ENCODE assay signal across 28 cellular contexts in the genomic region with DNA sequence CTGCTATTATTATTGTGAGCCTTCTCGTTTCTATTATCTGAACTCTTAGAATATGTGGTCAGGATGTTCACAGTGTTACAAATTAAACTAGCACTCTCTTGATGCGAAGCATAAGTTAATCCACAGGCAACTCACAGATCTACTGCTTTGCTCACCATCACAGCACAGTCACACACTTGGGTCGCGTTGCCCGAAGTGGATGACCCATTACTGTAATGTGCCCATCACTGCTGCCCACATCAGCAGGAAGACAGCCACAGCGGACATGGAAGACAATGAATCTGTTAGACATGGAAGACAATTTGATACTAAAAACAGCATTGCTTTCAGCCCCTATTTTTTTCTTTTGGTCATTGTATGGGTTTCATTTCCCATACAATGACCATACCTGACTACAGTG.
"Had no signal": no experiment of that assay in that cellular context is flagged by ENCODE, and none has a peak within 500 bp of the region (broad histone marks: within the 10 kb centered on the region; RNA-seq: fewer than 3 reads in every experiment).

No MANE protein-coding gene starts in this region.

- H3K9me3 Mint-ChIP-seq: activated B cell treated with CpG ODN at 0.5 μM for 24 hours; activated CD8-positive, alpha-beta T cell treated with anti-CD3 and anti-CD28 coated beads for 36 hours; activated T-cell treated with anti-CD3 and anti-CD28 coated beads, Interleukin-2, amount 50 U/mL, for 4 hours; activated T-helper 1 cell treated with anti-CD3 and anti-CD28 coated beads, Interleukin-12 subunit alpha, Interleukin-12 subunit beta, Interleukin-2, Interleukin-4 antibody, amounts not matched to agents 30 ng/mL and 10 ng/mL and 1 ng/mL, durations not matched to agents 14 hours and 24 hours and 36 hours; activated T-helper 2 cell treated with anti-CD3 and anti-CD28 coated beads, Interferon-gamma antibody, Interleukin-2, Interleukin-4, amounts not matched to agents 10 μg/mL and 5 μg/mL and 100 μg/mL, durations not matched to agents 14 hours and 24 hours and 36 hours; central memory CD8-positive, alpha-beta T cell; endodermal cell; T-helper 2 cell treated with Interferon-gamma antibody and Interleukin-4, amounts not matched to agents 5 μg/mL and 100 μg/mL, for 36 hours had no signal

- DNase-seq: activated B cell treated with CpG ODN at 0.5 μM for 24 hours; activated CD4-positive, alpha-beta T cell treated with anti-CD3 and anti-CD28 coated beads for 48 hours; activated CD4-positive, alpha-beta T cell treated with anti-CD3 and anti-CD28 coated beads, Interleukin-2, amount 50 U/mL, for 1 hour; activated CD4-positive, alpha-beta T cell treated with anti-CD3 and anti-CD28 coated beads, Interleukin-2, amount 50 U/mL, for 48 hours; activated CD8-positive, alpha-beta memory T cell treated with anti-CD3 and anti-CD28 coated beads for 24 hours; activated CD8-positive, alpha-beta T cell treated with anti-CD3 and anti-CD28 coated beads for 36 hours; activated gamma-delta T cell treated with Interleukin-2 at 50 U/mL for 16 hours; activated naive CD4-positive, alpha-beta T cell treated with anti-CD3 and anti-CD28 coated beads, Interleukin-2, amount 50 U/mL, for 16 hours; activated naive CD4-positive, alpha-beta T cell treated with Interleukin-2 at 50 U/mL for 16 hours; activated T-cell treated with anti-CD3 and anti-CD28 coated beads, Interleukin-2, amount 50 U/mL, for 4 hours; amniotic stem cell; anterior cingulate cortex; brain microvascular endothelial cell; cortex of kidney; dermis blood vessel endothelial cell; effector memory CD4-positive, alpha-beta T cell; endodermal cell; foreskin fibroblast; glutamatergic neuron; T-helper 1 cell; T-helper 17 cell; T1000; WERI-Rb-1 had no signal

- H3K36me3 ChIP-seq: brain microvascular endothelial cell, WERI-Rb-1 had no signal

- H3K27ac Mint-ChIP-seq: activated B cell treated with CpG ODN at 0.5 μM for 24 hours; activated CD8-positive, alpha-beta T cell treated with anti-CD3 and anti-CD28 coated beads for 36 hours; activated naive CD8-positive, alpha-beta T cell; activated T-helper 1 cell treated with anti-CD3 and anti-CD28 coated beads, Interleukin-12 subunit alpha, Interleukin-12 subunit beta, Interleukin-2, Interleukin-4 antibody, amounts not matched to agents 30 ng/mL and 10 ng/mL and 1 ng/mL, durations not matched to agents 14 hours and 24 hours and 36 hours; activated T-helper 2 cell treated with anti-CD3 and anti-CD28 coated beads, Interferon-gamma antibody, Interleukin-2, Interleukin-4, amounts not matched to agents 10 μg/mL and 5 μg/mL and 100 μg/mL, durations not matched to agents 14 hours and 24 hours and 36 hours; endodermal cell; T-helper 17 cell; T-helper 2 cell treated with Interferon-gamma antibody and Interleukin-4, amounts not matched to agents 5 μg/mL and 100 μg/mL, for 36 hours had no signal

- H3K27me3 Mint-ChIP-seq: activated naive CD8-positive, alpha-beta T cell had no signal

- H3K27ac ChIP-seq: brain microvascular endothelial cell, WERI-Rb-1 had no signal

- H3K36me3 Mint-ChIP-seq: activated naive CD8-positive, alpha-beta T cell had no signal

- H3K4me3 Mint-ChIP-seq: activated B cell treated with CpG ODN at 0.5 μM for 24 hours; activated CD8-positive, alpha-beta T cell treated with anti-CD3 and anti-CD28 coated beads for 36 hours; activated naive CD8-positive, alpha-beta T cell; activated T-cell treated with anti-CD3 and anti-CD28 coated beads, Interleukin-2, amount 50 U/mL, for 4 hours; activated T-helper 1 cell treated with anti-CD3 and anti-CD28 coated beads, Interleukin-12 subunit alpha, Interleukin-12 subunit beta, Interleukin-2, Interleukin-4 antibody, amounts not matched to agents 30 ng/mL and 10 ng/mL and 1 ng/mL, durations not matched to agents 14 hours and 24 hours and 36 hours; central memory CD8-positive, alpha-beta T cell; endodermal cell; T-helper 17 cell; T-helper 2 cell treated with Interferon-gamma antibody and Interleukin-4, amounts not matched to agents 5 μg/mL and 100 μg/mL, for 36 hours had no signal

- H3K27me3 ChIP-seq: brain microvascular endothelial cell had no signal

- H3K4me1 Mint-ChIP-seq: activated B cell treated with CpG ODN at 0.5 μM for 24 hours; central memory CD8-positive, alpha-beta T cell; endodermal cell; T-helper 17 cell had no signal
